In genomic region chr16:24381470-24382118, GRCh38 we compare ENCODE assay signal across 25 cellular contexts.
"Had no signal": no experiment of that assay in that cellular context is flagged by ENCODE, and none has a peak within 500 bp of the region (broad histone marks: within the 10 kb centered on the region; RNA-seq: fewer than 3 reads in every experiment).

No MANE protein-coding gene starts in this region.

- H3K27ac ChIP-seq: dorsolateral prefrontal cortex, heart left ventricle, neural progenitor cell, ovary, spleen, tibial artery, upper lobe of left lung, vagina had no signal

- H3K4me1 ChIP-seq: heart left ventricle, spleen, tibial artery, upper lobe of left lung, vagina had no signal

- H3K4me1 Mint-ChIP-seq: naive thymus-derived CD8-positive, alpha-beta T cell; stimulated activated memory B cell treated with anti-CD40 and anti-IgM and Interleukin-4, amounts not matched to agents 10 μg/mL and 1 μg/mL and 100 μg/mL, for 72 hours had no signal

- FAIRE-seq: endometrium, frontal cortex had no signal

- H3K4me3 Mint-ChIP-seq: naive thymus-derived CD8-positive, alpha-beta T cell; neural progenitor cell; stimulated activated memory B cell treated with anti-CD40 and anti-IgM and Interleukin-4, amounts not matched to agents 10 μg/mL and 1 μg/mL and 100 μg/mL, for 72 hours; stimulated activated naive CD8-positive, alpha-beta T cell treated with anti-CD3 and anti-CD28 coated beads, Interleukin-15, Interleukin-2, amounts not matched to agents 100 ng/mL and 50 ng/mL, for 24 hours had no signal

- H3K27ac Mint-ChIP-seq: naive thymus-derived CD8-positive, alpha-beta T cell; neural progenitor cell; stimulated activated memory B cell treated with anti-CD40 and anti-IgM and Interleukin-4, amounts not matched to agents 10 μg/mL and 1 μg/mL and 100 μg/mL, for 72 hours; stimulated activated naive CD8-positive, alpha-beta T cell treated with anti-CD3 and anti-CD28 coated beads, Interleukin-15, Interleukin-2, amounts not matched to agents 100 ng/mL and 50 ng/mL, for 24 hours had no signal

- ATAC-seq: esophagus mucosa; heart left ventricle; left lobe of liver; naive thymus-derived CD8-positive, alpha-beta T cell; right cardiac atrium; stimulated activated memory B cell treated with anti-CD40 and anti-IgM and Interleukin-4, amounts not matched to agents 10 μg/mL and 1 μg/mL and 100 μg/mL, for 72 hours had no signal

- H3K36me3 Mint-ChIP-seq: neural progenitor cell had no signal

- H2AFZ ChIP-seq: neural progenitor cell had no signal

- H3K4me2 ChIP-seq: neural progenitor cell had no signal

- H3K9me3 ChIP-seq: ovary, vagina had no signal

- H3K27me3 ChIP-seq: ovary, tibial artery, upper lobe of left lung, vagina had no signal

- H3K9ac ChIP-seq: neural progenitor cell had no signal

- DNase-seq: cortex of kidney; dorsolateral prefrontal cortex; effector CD8-positive, alpha-beta T cell; heart left ventricle; hypothalamus; islet precursor cell; mammary epithelial cell; naive thymus-derived CD8-positive, alpha-beta T cell; nucleus accumbens; ovary; right cardiac atrium; spleen; stimulated activated CD4-positive, alpha-beta T cell treated with anti-CD3 and anti-CD28 coated beads, Interleukin-15, amount 100 ng/mL, for 24 hours; stimulated activated CD4-positive, alpha-beta T cell treated with anti-CD3 and anti-CD28 coated beads, Interleukin-1b, Interleukin-23, amount 100 ng/mL, for 48 hours; stimulated activated CD4-positive, alpha-beta T cell treated with anti-CD3 and anti-CD28 coated beads, Interleukin-4, amount 100 ng/mL, for 24 hours; tibial artery; upper lobe of left lung had no signal

- H3K4me3 ChIP-seq: dorsolateral prefrontal cortex, heart left ventricle, neural progenitor cell, ovary, spleen, tibial artery, upper lobe of left lung, vagina had no signal

- H3K36me3 ChIP-seq: heart left ventricle, neural progenitor cell, ovary, spleen, tibial artery, upper lobe of left lung, vagina had no signal
